In genomic region chr4:183364025-183364424, GRCh38 we compare ENCODE assay signal across 20 cellular contexts. TPM values are rescaled to one million over a fixed set of nuclear protein-coding genes. Genes with fewer than 3 reads are reported as not detected.
A peak's percentile ranks its signal among the peaks of the same experiment; 100 is the strongest.
DNase-seq lines count a peak whose midpoint lies in the region; ATAC-seq and TF ChIP-seq lines count a peak whose summit lies in the region.
"Had no signal": no experiment of that assay in that cellular context is flagged by ENCODE, and none has a peak within 500 bp of the region (broad histone marks: within the 10 kb centered on the region; RNA-seq: fewer than 3 reads in every experiment).

No MANE protein-coding gene starts in this region.

- H4K20me1 ChIP-seq in HCT116 (ENCODE audit: insufficient read depth), result no peaks in the 10 kb centered on the region

- H2BK15ac ChIP-seq in mesendoderm (replicated peaks; ENCODE audit: low read depth), result no peak overlapping the region

- CTCF ChIA-PET in HCT116 (lab: Charles Lee), result no interaction called here

- H3K79me1 ChIP-seq in mesendoderm (ENCODE audit: low read length), result no peaks in the 10 kb centered on the region

- H3K4ac ChIP-seq in mesendoderm (ENCODE audit: low read depth, low read length), result no peak overlapping the region

- no peaks in the 10 kb centered on the region for H3K79me2 ChIP-seq in HCT116 (ENCODE audit: insufficient read depth, low read length)
- H3K79me2 ChIP-seq in mesendoderm (ENCODE audit: control insufficient read depth, insufficient read depth, low read length), result no peaks in the 10 kb centered on the region

- H3K4me1 ChIP-seq in HCT116 (ENCODE audit: control insufficient read depth in 1 of 2, insufficient read depth in 2 of 2, low read length in 2 of 2), result peaks cover 0 to 11% of the 10 kb centered on the region in 2 experiments; a peak in 2 of 4 replicates
- no peaks in the 10 kb centered on the region for H3K4me1 ChIP-seq in mesendoderm (ENCODE audit: control insufficient read depth, low read depth, low read length)
- no peaks in the 10 kb centered on the region for H3K4me1 ChIP-seq in heart right ventricle
- no peaks in the 10 kb centered on the region for H3K4me1 ChIP-seq in vagina

- no peak for TF ChIP-seq CTCF in HCT116 (IDR thresholded peaks at IDR 0.05 in 2 of 3, conservative IDR thresholded peaks at IDR 0.05 in 1 of 3; ENCODE audit: borderline replicate concordance in 1 of 3, insufficient read depth in 1 of 3, low read depth in 2 of 3, low read length in 2 of 3)
- peak; percentile 32 for TF ChIP-seq CTCF in WERI-Rb-1 (IDR thresholded peaks at IDR 0.05; ENCODE audit: low read depth, low read length)
- TF ChIP-seq CTCF in heart right ventricle (IDR thresholded peaks at IDR 0.05), result no peak
- TF ChIP-seq CTCF in vagina (IDR thresholded peaks at IDR 0.05), result no peak

- no peak overlapping the region for H3K18ac ChIP-seq in mesendoderm (ENCODE audit: low read length)

- H2AK5ac ChIP-seq in mesendoderm (ENCODE audit: low read length), result no peak overlapping the region

- RAD21 ChIA-PET in HCT116 (lab: Charles Lee; ENCODE audit: low non-redundant PET in 1 of 2, low total read pairs in 2 of 2, uncharacterized antibody in 2 of 2, unreplicated experiment in 2 of 2), result no interaction called here

- H3K56ac ChIP-seq in mesendoderm (ENCODE audit: low read length), result no peak overlapping the region

- H3K27ac ChIP-seq in HCT116 (ENCODE audit: low read depth, low read length) (no peak overlapping the region), WERI-Rb-1 (no peak overlapping the region), mesendoderm (ENCODE audit: low read depth, low read length) (no peak overlapping the region), heart right ventricle (no peak overlapping the region), vagina (no peak overlapping the region)
- H3K27ac ChIP-seq: GM23248, KMS-11 had no signal

- TF ChIP-seq RAD21 in HCT116 (IDR thresholded peaks at IDR 0.05; ENCODE audit: low read depth), result no peak

- no peak overlapping the region for H2BK120ac ChIP-seq in mesendoderm (ENCODE audit: low read depth, low read length)

- no peaks in the 10 kb centered on the region for H3K27me3 ChIP-seq in HCT116 (ENCODE audit: insufficient read depth, low read length)
- H3K27me3 ChIP-seq in WERI-Rb-1 (ENCODE audit: insufficient read depth, low read depth, severe bottlenecking), result no peaks in the 10 kb centered on the region
- no peaks in the 10 kb centered on the region for H3K27me3 ChIP-seq in mesendoderm (ENCODE audit: insufficient read depth, low read length, poor library complexity)
- H3K27me3 ChIP-seq in heart right ventricle, result no peaks in the 10 kb centered on the region
- H3K27me3 ChIP-seq in vagina, result no peaks in the 10 kb centered on the region

- peak; percentile 39; the same call in 1 of the 2 replicates for ATAC-seq in HCT116
- ATAC-seq in heart right ventricle, result no peak
- ATAC-seq: CD8-positive, alpha-beta T cell had no signal

- no TSS peak for BruUV-seq in HCT116 (replicated peaks; lab: Mats Ljungman, UMichigan)

- H3K23ac ChIP-seq in mesendoderm (ENCODE audit: low read length), result no peak overlapping the region

- H3K9ac ChIP-seq in HCT116 (ENCODE audit: low read length), result no peak overlapping the region
- no peak overlapping the region for H3K9ac ChIP-seq in mesendoderm (ENCODE audit: low read length)
- H3K9ac ChIP-seq: GM23248, KMS-11 had no signal

- no peak overlapping the region for H4K5ac ChIP-seq in mesendoderm (ENCODE audit: low read length)

- DNase-seq in HCT116 (ENCODE audit: low read depth, low spot score), result no peak
- peak; percentile 87 for DNase-seq in WERI-Rb-1
- DNase-seq in mesendoderm, result peak; percentile 67
- no peak for DNase-seq in germinal center (ENCODE audit: low spot score)
- DNase-seq in heart right ventricle, result no peak
- DNase-seq in Kasumi-1 (lab: John Stamatoyannopoulos, UW), result no peak
- DNase-seq in vagina (ENCODE audit: extremely low spot score in 2 of 2), result no peak
- DNase-seq: C1 segment of cervical spinal cord; CD8-positive, alpha-beta T cell; GM23248; HCEC 1CT; NCI-H1105; NCI-H2029 treated with DMSO at 0.1 percent for 48 hours; NCI-H345; NCI-H524; NCI-H774 had no signal

- H4K8ac ChIP-seq in mesendoderm (ENCODE audit: low read depth, low read length), result no peak overlapping the region

- no peaks in the 10 kb centered on the region for H3K9me3 ChIP-seq in HCT116 (ENCODE audit: control insufficient read depth in 1 of 2, insufficient read depth in 1 of 2, low read depth in 1 of 2, low read length in 2 of 2)
- no peaks in the 10 kb centered on the region for H3K9me3 ChIP-seq in WERI-Rb-1 (ENCODE audit: severe bottlenecking)
- H3K9me3 ChIP-seq in heart right ventricle, result peaks cover 0 to 5% (median 0%) of the 10 kb centered on the region in 11 donors
- H3K9me3 ChIP-seq in vagina, result no peaks in the 10 kb centered on the region

- no peak overlapping the region for H3K4me3 ChIP-seq in HCT116 (replicated peaks in 1 of 2; ENCODE audit: low read depth in 1 of 2, low read length in 2 of 2)
- H3K4me3 ChIP-seq in WERI-Rb-1 (ENCODE audit: low read depth, low read length), result peak overlapping the region; percentile 29
- no peak overlapping the region for H3K4me3 ChIP-seq in mesendoderm (ENCODE audit: low read length)
- H3K4me3 ChIP-seq in heart right ventricle, result no peak overlapping the region
- no peak overlapping the region for H3K4me3 ChIP-seq in vagina
- H3K4me3 ChIP-seq: GM23248 had no signal

- POLR2A ChIA-PET in HCT116 (lab: Charles Lee), result no interaction called here

- intact Hi-C loops in HCT116 (cut with micrococcal nuclease), result no loop called here
- intact Hi-C loops in heart right ventricle (cut with DNase I), result no loop called here
- intact Hi-C loops in vagina (cut with DNase I), result no loop called here

- H3K36me3 ChIP-seq in HCT116 (ENCODE audit: control insufficient read depth in 1 of 2, insufficient read depth in 2 of 2, low read length in 2 of 2) (no peaks in the 10 kb centered on the region), WERI-Rb-1 (no peaks in the 10 kb centered on the region), mesendoderm (ENCODE audit: control insufficient read depth, insufficient read depth, low read length) (no peaks in the 10 kb centered on the region), heart right ventricle (no peaks in the 10 kb centered on the region), vagina (no peaks in the 10 kb centered on the region)

- H2BK5ac ChIP-seq in mesendoderm (ENCODE audit: low read length), result no peak overlapping the region

- TF ChIP-seq POLR2A in HCT116 (IDR thresholded peaks at IDR 0.05; ENCODE audit: borderline replicate concordance, extremely low read depth, insufficient read depth, insufficient read length) (no peak), vagina (IDR thresholded peaks at IDR 0.05) (no peak)

- H3K4me2 ChIP-seq in HCT116 (ENCODE audit: low read length) (no peak overlapping the region), mesendoderm (ENCODE audit: low read length) (no peak overlapping the region)
- H3K4me2 ChIP-seq: KMS-11 had no signal

- H2AFZ ChIP-seq in HCT116 (ENCODE audit: low read depth, low read length, poor library complexity, severe bottlenecking), result no peak overlapping the region
- H2AFZ ChIP-seq: GM23248 had no signal

- WGBS in mesendoderm (ENCODE audit: extremely low coverage, insufficient coverage, low lambda C conversion rate), result no CpG with 5 or more reads among the region's 10 CpGs
- WGBS in heart right ventricle, 2 donors, result 73 to 83% methylated on average over 10 of the region's 10 CpGs

- no peaks in the 10 kb centered on the region for H3K9me2 ChIP-seq in HCT116 (ENCODE audit: insufficient read depth)

TF ChIP-seq in HCT116, 20 proteins besides CTCF, POLR2A, EP300 and RAD21:
- TF ChIP-seq ELF1 (IDR thresholded peaks at IDR 0.05; ENCODE audit: borderline replicate concordance, low read depth), result no peak
- no peak for TF ChIP-seq CEBPB (IDR thresholded peaks at IDR 0.05; ENCODE audit: low read depth)
- TF ChIP-seq EGR1 (IDR thresholded peaks at IDR 0.05; ENCODE audit: low read depth), result no peak
- TF ChIP-seq JUND (IDR thresholded peaks at IDR 0.05), result no peak
- no peak for TF ChIP-seq REST (IDR thresholded peaks at IDR 0.05; ENCODE audit: low read depth)
- TF ChIP-seq SIN3A (IDR thresholded peaks at IDR 0.05; ENCODE audit: low read depth), result no peak
- no peak for TF ChIP-seq EZH2 (IDR thresholded peaks at IDR 0.05)
TF ChIP-seq in HCT116: peak in this region for 0.

RNA-seq across cellular contexts. Expression of gene CLDN24, which starts 41.8 kb away (rescaled TPM):
- total RNA-seq in HCT116 (2021; ENCODE audit: unreplicated experiment) (not detected), heart right ventricle (not detected), vagina (not detected)
- 0.10 TPM in 1 of 2 replicates, not detected in the other for polyA plus RNA-seq in HCT116 (2012)
- polyA plus RNA-seq in mesendoderm (2013, experiment 1 of 2), result not detected
- not detected for polyA plus RNA-seq in mesendoderm (2013, experiment 2 of 2)
- not detected for polyA plus RNA-seq in heart right ventricle
- total RNA-seq: CD8-positive, alpha-beta T cell; G401; GM23248; HT1080; SK-MEL-5 had no signal
- polyA plus RNA-seq: GM23248 had no signal

RNA-seq across cellular contexts. Expression of gene CLDN22, which starts 43.9 kb away (rescaled TPM):
- total RNA-seq in HCT116 (2021; ENCODE audit: unreplicated experiment) (not detected), heart right ventricle (not detected), vagina (not detected)
- polyA plus RNA-seq in HCT116 (2012), result 0.29 and 0.56 TPM in 2 replicates
- polyA plus RNA-seq in mesendoderm (2013, experiment 1 of 2), result not detected
- polyA plus RNA-seq in mesendoderm (2013, experiment 2 of 2), result not detected
- polyA plus RNA-seq in heart right ventricle, result not detected
- total RNA-seq: CD8-positive, alpha-beta T cell; G401; GM23248; HT1080; SK-MEL-5 had no signal
- polyA plus RNA-seq: GM23248 had no signal

Comparison
In these comparisons a context has a peak if more than half of its experiments do, and no peak if none do; other contexts are left out.
1. DNase-seq: peak in WERI-Rb-1 (single experiment) and mesendoderm (single experiment); none in HCT116 (single experiment), germinal center (single experiment), heart right ventricle (0 of 2), Kasumi-1 (0 of 2) and vagina (0 of 2).